In the genomic region with DNA sequence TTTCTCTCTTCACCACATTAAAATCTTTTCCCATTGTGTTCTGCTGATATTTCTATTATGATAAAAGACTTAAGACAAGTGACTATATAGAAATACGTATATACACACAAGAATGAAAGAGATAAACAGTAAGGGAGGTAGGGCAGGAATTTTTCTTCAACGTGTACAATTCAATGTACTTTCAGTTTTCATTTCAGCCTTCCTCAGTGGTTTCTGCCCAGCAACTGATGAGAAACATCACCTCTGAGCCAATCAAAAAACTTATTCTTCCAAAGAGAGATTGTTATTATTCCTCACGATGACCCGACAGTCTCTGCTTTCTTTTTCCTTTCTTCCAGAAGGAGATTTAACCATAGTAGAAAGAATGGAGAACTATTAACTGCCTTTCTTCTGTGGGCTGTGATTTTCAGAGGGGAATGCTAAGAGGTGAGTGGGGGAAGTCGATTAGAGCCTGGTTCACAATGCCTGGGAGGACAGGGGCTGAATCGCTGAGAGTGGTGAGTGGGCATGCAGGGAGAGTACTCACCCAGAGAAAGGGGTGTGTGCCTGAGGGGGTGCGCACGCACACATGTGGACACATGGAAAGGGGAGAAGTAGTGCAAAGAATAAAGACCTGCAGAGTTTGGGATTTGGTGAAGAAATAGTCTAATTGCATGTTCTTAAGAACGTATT, we compare ENCODE assay signal across 1 cellular context.
A peak's percentile ranks its signal among the peaks of the same experiment; 100 is the strongest.
TF ChIP-seq lines count a peak whose summit lies in the region.

BTN3A1 (plus strand) TSS at position 289 of the 672 bp plus-strand sequence. CDS start 3,289 bp downstream, outside the sequence.

TF ChIP-seq in HepG2, 621 proteins besides CTCF, POLR2A, EP300 and RAD21 (continued from another document and continues in another):
- TF ChIP-seq ZNF468 (CRISPR knock-in tag; IDR thresholded peaks at IDR 0.05): no peak
- TF ChIP-seq ISL2 (CRISPR knock-in tag; IDR thresholded peaks at IDR 0.05): no peak
- no peak for TF ChIP-seq CEBPG (CRISPR knock-in tag; IDR thresholded peaks at IDR 0.05)
- TF ChIP-seq ZIK1 (CRISPR knock-in tag; IDR thresholded peaks at IDR 0.05; ENCODE audit: borderline replicate concordance, low read depth): no peak
- TF ChIP-seq, protein P1, sequence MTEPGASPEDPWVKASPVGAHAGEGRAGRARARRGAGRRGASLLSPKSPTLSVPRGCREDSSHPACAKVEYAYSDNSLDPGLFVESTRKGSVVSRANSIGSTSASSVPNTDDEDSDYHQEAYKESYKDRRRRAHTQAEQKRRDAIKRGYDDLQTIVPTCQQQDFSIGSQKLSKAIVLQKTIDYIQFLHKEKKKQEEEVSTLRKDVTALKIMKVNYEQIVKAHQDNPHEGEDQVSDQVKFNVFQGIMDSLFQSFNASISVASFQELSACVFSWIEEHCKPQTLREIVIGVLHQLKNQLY (CRISPR knock-in tag; IDR thresholded peaks at IDR 0.05): no peak
- no peak for TF ChIP-seq ZNF7 (CRISPR knock-in tag; IDR thresholded peaks at IDR 0.05)
- TF ChIP-seq RFX3 (CRISPR knock-in tag; IDR thresholded peaks at IDR 0.05): 0 out of 2 replicates have a peak, but pooled peaks have one; percentile 13
- no peak for TF ChIP-seq ZSCAN9 (CRISPR knock-in tag; IDR thresholded peaks at IDR 0.05; ENCODE audit: borderline replicate concordance)
- TF ChIP-seq THYN1 (CRISPR knock-in tag; IDR thresholded peaks at IDR 0.05; ENCODE audit: borderline replicate concordance, low read depth): no peak
- TF ChIP-seq ZNF354B (CRISPR knock-in tag; IDR thresholded peaks at IDR 0.05): no peak
- no peak for TF ChIP-seq SNAI1 (CRISPR knock-in tag; IDR thresholded peaks at IDR 0.05; ENCODE audit: borderline replicate concordance)
- no peak for TF ChIP-seq MXD4 (CRISPR knock-in tag; IDR thresholded peaks at IDR 0.05)
- no peak for TF ChIP-seq ZNF614 (CRISPR knock-in tag; IDR thresholded peaks at IDR 0.05; ENCODE audit: borderline replicate concordance)
- no peak for TF ChIP-seq PAX8 (CRISPR knock-in tag; IDR thresholded peaks at IDR 0.05; ENCODE audit: borderline replicate concordance)
- TF ChIP-seq SMYD3 (CRISPR knock-in tag; IDR thresholded peaks at IDR 0.05): peak; percentile 81; the same call in 1 of the 2 replicates
- TF ChIP-seq ATF7 (IDR thresholded peaks at IDR 0.05): no peak
- no peak for TF ChIP-seq ATF7 (CRISPR knock-in tag; IDR thresholded peaks at IDR 0.05)
- TF ChIP-seq SMC3 (IDR thresholded peaks at IDR 0.05; ENCODE audit: low read length): no peak
- no peak for TF ChIP-seq TCF7 (IDR thresholded peaks at IDR 0.05; ENCODE audit: low read depth)
- peak; percentile 80; the same call in 1 of the 2 replicates for TF ChIP-seq ELF4 (CRISPR knock-in tag; IDR thresholded peaks at IDR 0.05; ENCODE audit: borderline replicate concordance)
- TF ChIP-seq ZKSCAN5 (CRISPR knock-in tag; IDR thresholded peaks at IDR 0.05): no peak
- TF ChIP-seq KDM5B (CRISPR knock-in tag; IDR thresholded peaks at IDR 0.05; ENCODE audit: borderline replicate concordance): no peak
- peak; percentile 22; the same call in 1 of the 2 replicates for TF ChIP-seq ZNF281 (CRISPR knock-in tag; IDR thresholded peaks at IDR 0.05; ENCODE audit: borderline replicate concordance)
- TF ChIP-seq PAWR (CRISPR knock-in tag; IDR thresholded peaks at IDR 0.05; ENCODE audit: borderline replicate concordance): no peak
- no peak for TF ChIP-seq NR1H2 (CRISPR knock-in tag; IDR thresholded peaks at IDR 0.05; ENCODE audit: borderline replicate concordance, low read depth)
- TF ChIP-seq, protein P2, sequence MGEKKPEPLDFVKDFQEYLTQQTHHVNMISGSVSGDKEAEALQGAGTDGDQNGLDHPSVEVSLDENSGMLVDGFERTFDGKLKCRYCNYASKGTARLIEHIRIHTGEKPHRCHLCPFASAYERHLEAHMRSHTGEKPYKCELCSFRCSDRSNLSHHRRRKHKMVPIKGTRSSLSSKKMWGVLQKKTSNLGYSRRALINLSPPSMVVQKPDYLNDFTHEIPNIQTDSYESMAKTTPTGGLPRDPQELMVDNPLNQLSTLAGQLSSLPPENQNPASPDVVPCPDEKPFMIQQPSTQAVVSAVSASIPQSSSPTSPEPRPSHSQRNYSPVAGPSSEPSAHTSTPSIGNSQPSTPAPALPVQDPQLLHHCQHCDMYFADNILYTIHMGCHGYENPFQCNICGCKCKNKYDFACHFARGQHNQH (CRISPR knock-in tag; IDR thresholded peaks at IDR 0.05): peak; percentile 18; the same call in 1 of the 2 replicates
- TF ChIP-seq ATF1 (CRISPR knock-in tag; IDR thresholded peaks at IDR 0.05): peak; percentile 95
- TF ChIP-seq, protein P3, sequence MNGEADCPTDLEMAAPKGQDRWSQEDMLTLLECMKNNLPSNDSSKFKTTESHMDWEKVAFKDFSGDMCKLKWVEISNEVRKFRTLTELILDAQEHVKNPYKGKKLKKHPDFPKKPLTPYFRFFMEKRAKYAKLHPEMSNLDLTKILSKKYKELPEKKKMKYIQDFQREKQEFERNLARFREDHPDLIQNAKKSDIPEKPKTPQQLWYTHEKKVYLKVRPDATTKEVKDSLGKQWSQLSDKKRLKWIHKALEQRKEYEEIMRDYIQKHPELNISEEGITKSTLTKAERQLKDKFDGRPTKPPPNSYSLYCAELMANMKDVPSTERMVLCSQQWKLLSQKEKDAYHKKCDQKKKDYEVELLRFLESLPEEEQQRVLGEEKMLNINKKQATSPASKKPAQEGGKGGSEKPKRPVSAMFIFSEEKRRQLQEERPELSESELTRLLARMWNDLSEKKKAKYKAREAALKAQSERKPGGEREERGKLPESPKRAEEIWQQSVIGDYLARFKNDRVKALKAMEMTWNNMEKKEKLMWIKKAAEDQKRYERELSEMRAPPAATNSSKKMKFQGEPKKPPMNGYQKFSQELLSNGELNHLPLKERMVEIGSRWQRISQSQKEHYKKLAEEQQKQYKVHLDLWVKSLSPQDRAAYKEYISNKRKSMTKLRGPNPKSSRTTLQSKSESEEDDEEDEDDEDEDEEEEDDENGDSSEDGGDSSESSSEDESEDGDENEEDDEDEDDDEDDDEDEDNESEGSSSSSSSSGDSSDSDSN (CRISPR knock-in tag; IDR thresholded peaks at IDR 0.05): no peak
- TF ChIP-seq CENPBD1 (CRISPR knock-in tag; IDR thresholded peaks at IDR 0.05; ENCODE audit: borderline replicate concordance, low read depth): no peak
- TF ChIP-seq ZNF235 (CRISPR knock-in tag; IDR thresholded peaks at IDR 0.05; ENCODE audit: borderline replicate concordance): no peak
- TF ChIP-seq AKAP8 (CRISPR knock-in tag; IDR thresholded peaks at IDR 0.05): no peak
- peak; percentile 17; the same call in 1 of the 2 replicates for TF ChIP-seq MIER3 (CRISPR knock-in tag; IDR thresholded peaks at IDR 0.05; ENCODE audit: borderline replicate concordance)
- TF ChIP-seq SNAPC5 (CRISPR knock-in tag; IDR thresholded peaks at IDR 0.05; ENCODE audit: borderline replicate concordance): 0 out of 2 replicates have a peak, but pooled peaks have one; percentile 70
- peak; percentile 100 for TF ChIP-seq RFXAP (CRISPR knock-in tag; IDR thresholded peaks at IDR 0.05; ENCODE audit: borderline replicate concordance)
- no peak for TF ChIP-seq GMEB2 (CRISPR knock-in tag; IDR thresholded peaks at IDR 0.05; ENCODE audit: low read depth)
- no peak for TF ChIP-seq ZNF292 (CRISPR knock-in tag; IDR thresholded peaks at IDR 0.05; ENCODE audit: borderline replicate concordance, low read depth)
- TF ChIP-seq ZNF24 (IDR thresholded peaks at IDR 0.05): no peak
- peak; percentile 38; the same call in 1 of the 2 replicates for TF ChIP-seq REPIN1 (CRISPR knock-in tag; IDR thresholded peaks at IDR 0.05; ENCODE audit: borderline replicate concordance, low read depth)
- no peak for TF ChIP-seq DBP (CRISPR knock-in tag; IDR thresholded peaks at IDR 0.05; ENCODE audit: not compliant biosample characterization)
- no peak for TF ChIP-seq HDAC6 (IDR thresholded peaks at IDR 0.05; ENCODE audit: low read depth, low read length)
- no peak for TF ChIP-seq EHMT2 (IDR thresholded peaks at IDR 0.05; ENCODE audit: borderline replicate concordance, low read depth, low read length)
- TF ChIP-seq SAP130 (CRISPR knock-in tag; IDR thresholded peaks at IDR 0.05; ENCODE audit: low read depth): peak; percentile 86
- TF ChIP-seq ZC3H13 (CRISPR knock-in tag; IDR thresholded peaks at IDR 0.05): no peak
- TF ChIP-seq ZNF589 (CRISPR knock-in tag; conservative IDR thresholded peaks at IDR 0.05): no peak
- TF ChIP-seq MTA1 (CRISPR knock-in tag; IDR thresholded peaks at IDR 0.05; ENCODE audit: borderline replicate concordance): no peak
- no peak for TF ChIP-seq ZSCAN29 (CRISPR knock-in tag; conservative IDR thresholded peaks at IDR 0.05)
- 0 out of 2 replicates have a peak, but pooled peaks have one; percentile 2 for TF ChIP-seq ZNF264 (CRISPR knock-in tag; IDR thresholded peaks at IDR 0.05)
- peak; percentile 60; the same call in 1 of the 2 replicates for TF ChIP-seq HOMEZ (CRISPR knock-in tag; IDR thresholded peaks at IDR 0.05; ENCODE audit: low read depth)
- TF ChIP-seq, protein P4, sequence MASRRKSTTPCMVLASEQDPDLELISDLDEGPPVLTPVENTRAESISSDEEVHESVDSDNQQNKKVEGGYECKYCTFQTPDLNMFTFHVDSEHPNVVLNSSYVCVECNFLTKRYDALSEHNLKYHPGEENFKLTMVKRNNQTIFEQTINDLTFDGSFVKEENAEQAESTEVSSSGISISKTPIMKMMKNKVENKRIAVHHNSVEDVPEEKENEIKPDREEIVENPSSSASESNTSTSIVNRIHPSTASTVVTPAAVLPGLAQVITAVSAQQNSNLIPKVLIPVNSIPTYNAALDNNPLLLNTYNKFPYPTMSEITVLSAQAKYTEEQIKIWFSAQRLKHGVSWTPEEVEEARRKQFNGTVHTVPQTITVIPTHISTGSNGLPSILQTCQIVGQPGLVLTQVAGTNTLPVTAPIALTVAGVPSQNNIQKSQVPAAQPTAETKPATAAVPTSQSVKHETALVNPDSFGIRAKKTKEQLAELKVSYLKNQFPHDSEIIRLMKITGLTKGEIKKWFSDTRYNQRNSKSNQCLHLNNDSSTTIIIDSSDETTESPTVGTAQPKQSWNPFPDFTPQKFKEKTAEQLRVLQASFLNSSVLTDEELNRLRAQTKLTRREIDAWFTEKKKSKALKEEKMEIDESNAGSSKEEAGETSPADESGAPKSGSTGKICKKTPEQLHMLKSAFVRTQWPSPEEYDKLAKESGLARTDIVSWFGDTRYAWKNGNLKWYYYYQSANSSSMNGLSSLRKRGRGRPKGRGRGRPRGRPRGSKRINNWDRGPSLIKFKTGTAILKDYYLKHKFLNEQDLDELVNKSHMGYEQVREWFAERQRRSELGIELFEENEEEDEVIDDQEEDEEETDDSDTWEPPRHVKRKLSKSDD (CRISPR knock-in tag; IDR thresholded peaks at IDR 0.05; ENCODE audit: low read depth): no peak
